ENCODE assay signal across 14 cellular contexts in genomic region chr18:32425466-32425865, GRCh38. TPM values are rescaled to one million over a fixed set of nuclear protein-coding genes. Genes with fewer than 3 reads are reported as not detected.
DNase-seq lines count a peak whose midpoint lies in the region; ATAC-seq and TF ChIP-seq lines count a peak whose summit lies in the region.
"Had no signal": no experiment of that assay in that cellular context is flagged by ENCODE, and none has a peak within 500 bp of the region (broad histone marks: within the 10 kb centered on the region; RNA-seq: fewer than 3 reads in every experiment).

No MANE protein-coding gene starts in this region.

- H3K27me3 ChIP-seq in RWPE2 (ENCODE audit: insufficient read depth, poor library complexity, severe bottlenecking) = no peaks in the 10 kb centered on the region
- no peaks in the 10 kb centered on the region for H3K27me3 ChIP-seq in right lobe of liver
- no peaks in the 10 kb centered on the region for H3K27me3 ChIP-seq in thyroid gland
- H3K27me3 ChIP-seq: adrenal gland, BLaER1 had no signal

- DNase-seq in COLO829 (ENCODE audit: low spot score) = peak; percentile 60
- DNase-seq in RWPE2 (ENCODE audit: low spot score) = no peak
- DNase-seq in epithelial cell of proximal tubule (ENCODE audit: low read depth) = peak; percentile 41
- no peak for DNase-seq in right lobe of liver
- no peak for DNase-seq in NCI-H1694 treated with DMSO at 0.1 percent for 48 hours (lab: John Stamatoyannopoulos, UW)
- DNase-seq in thyroid gland = no peak
- no peak for DNase-seq in SHP77 (lab: John Stamatoyannopoulos, UW)
- DNase-seq: activated T-cell treated with anti-CD3 and anti-CD28 coated beads for 4 hours; NCI-H187; stimulated activated naive CD8-positive, alpha-beta T cell treated with anti-CD3 and anti-CD28 coated beads, Interleukin-15, Interleukin-2, amounts not matched to agents 100 U/mL and 50 U/mL, for 24 hours had no signal

- H3K4me3 ChIP-seq in RWPE2 (ENCODE audit: severe bottlenecking) = no peak overlapping the region
- H3K4me3 ChIP-seq in epithelial cell of proximal tubule (ENCODE audit: low read depth, low read length) = no peak overlapping the region
- H3K4me3 ChIP-seq in right lobe of liver = no peak overlapping the region
- H3K4me3 ChIP-seq in thyroid gland (replicated peaks in 1 of 3) = no peak overlapping the region
- H3K4me3 ChIP-seq: adrenal gland, BLaER1, prostate gland had no signal

- intact Hi-C loops in right lobe of liver (cut with DNase I) (no loop called here), thyroid gland (cut with DNase I) (no loop called here)

- no peak for TF ChIP-seq POLR2A in right lobe of liver (IDR thresholded peaks at IDR 0.05)
- no peak for TF ChIP-seq POLR2A in thyroid gland (IDR thresholded peaks at IDR 0.05)

- no peaks in the 10 kb centered on the region for H3K36me3 ChIP-seq in RWPE2 (ENCODE audit: low read depth)
- no peaks in the 10 kb centered on the region for H3K36me3 ChIP-seq in right lobe of liver
- no peaks in the 10 kb centered on the region for H3K36me3 ChIP-seq in thyroid gland
- H3K36me3 ChIP-seq: adrenal gland, BLaER1, prostate gland had no signal

- 64% methylated on average over 1 of the region's 1 CpG for WGBS in right lobe of liver (ENCODE audit: insufficient coverage, low coverage, low lambda C conversion rate, missing lambda C conversion rate)
- 89 to 90% methylated on average over 1 of the region's 1 CpG for WGBS in thyroid gland, 2 donors

- TF ChIP-seq CTCF in RWPE2 (IDR thresholded peaks at IDR 0.05; ENCODE audit: poor library complexity, severe bottlenecking) (no peak), epithelial cell of proximal tubule (conservative IDR thresholded peaks at IDR 0.05; ENCODE audit: low read depth, low read length) (no peak), right lobe of liver (IDR thresholded peaks at IDR 0.05) (no peak), thyroid gland (IDR thresholded peaks at IDR 0.05) (no peak)

- no peak overlapping the region for H3K27ac ChIP-seq in RWPE2 (ENCODE audit: poor library complexity, severe bottlenecking)
- H3K27ac ChIP-seq in right lobe of liver = no peak overlapping the region
- H3K27ac ChIP-seq in thyroid gland = no peak overlapping the region
- H3K27ac ChIP-seq: BLaER1, prostate gland had no signal

- H3K4me1 ChIP-seq in RWPE2 (ENCODE audit: insufficient read depth, poor library complexity, severe bottlenecking) (peaks cover 11% of the 10 kb centered on the region), right lobe of liver (peaks cover 0 to 31% (median 5%) of the 10 kb centered on the region in 4 donors), thyroid gland (peaks cover 0 to 11% of the 10 kb centered on the region in 2 donors)
- H3K4me1 ChIP-seq: prostate gland had no signal

- H3K9me3 ChIP-seq in RWPE2 (ENCODE audit: severe bottlenecking) (no peaks in the 10 kb centered on the region), right lobe of liver (no peaks in the 10 kb centered on the region), thyroid gland (no peaks in the 10 kb centered on the region)
- H3K9me3 ChIP-seq: adrenal gland, BLaER1, prostate gland had no signal

- ATAC-seq in RWPE2 (ENCODE audit: low read depth) (peak; percentile 79), right lobe of liver (peak in 3 of 4 donors; percentile 12 to 36 (median 34)), HG03095 (IDR thresholded peaks at IDR 0.05; ENCODE audit: unreplicated experiment) (no peak)
- ATAC-seq: stimulated activated naive CD8-positive, alpha-beta T cell treated with anti-CD3 and anti-CD28 coated beads, Interleukin-15, Interleukin-2, amounts not matched to agents 100 U/mL and 50 U/mL, for 24 hours had no signal

RNA-seq across cellular contexts. Expression of gene GAREM1, which starts 45.2 kb away (rescaled TPM):
- total RNA-seq in epithelial cell of proximal tubule (2.0 and 3.1 TPM in 2 replicates), right lobe of liver (10 to 100 TPM in 1 of 6 experiments, 1 to 10 TPM in 5; 5.5 to 11.3 (median 6.6) TPM), thyroid gland (1 to 10 TPM; 4.6 to 6.8 (median 5.8) TPM)

Comparison
In these comparisons a context has a peak if more than half of its experiments do, and no peak if none do; other contexts are left out.
1. DNase-seq: peak in COLO829 (single experiment) and epithelial cell of proximal tubule (single experiment); none in RWPE2 (single experiment), right lobe of liver (0 of 3), NCI-H1694 treated with DMSO at 0.1 percent for 48 hours (single experiment), thyroid gland (0 of 2) and SHP77 (0 of 2).